ENCODE assay signal across 1 cellular context in the genomic region with DNA sequence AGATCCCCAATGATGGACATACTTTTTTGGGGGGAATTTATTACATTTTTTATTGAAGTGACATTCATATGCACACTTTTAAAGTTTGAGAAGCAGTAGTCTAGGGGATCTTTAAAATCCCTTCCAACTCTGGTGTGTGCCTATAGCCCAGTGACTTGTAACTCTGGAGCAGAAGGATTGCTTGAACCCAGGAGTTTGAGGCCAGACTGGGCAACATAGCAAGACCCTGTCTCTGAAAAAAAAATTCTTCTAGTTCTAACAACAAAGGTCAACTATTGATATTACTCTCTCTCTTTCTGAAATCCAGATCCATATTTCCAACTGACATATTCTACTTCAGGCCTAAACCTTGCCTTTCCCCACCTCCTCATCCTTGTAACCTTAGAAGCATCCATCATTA.
TF ChIP-seq lines count a peak whose summit lies in the region.

No MANE protein-coding gene starts in this region.

TF ChIP-seq in K562, 482 proteins besides CTCF, POLR2A, EP300 and RAD21 (continued from another document):
- TF ChIP-seq, protein P1, sequence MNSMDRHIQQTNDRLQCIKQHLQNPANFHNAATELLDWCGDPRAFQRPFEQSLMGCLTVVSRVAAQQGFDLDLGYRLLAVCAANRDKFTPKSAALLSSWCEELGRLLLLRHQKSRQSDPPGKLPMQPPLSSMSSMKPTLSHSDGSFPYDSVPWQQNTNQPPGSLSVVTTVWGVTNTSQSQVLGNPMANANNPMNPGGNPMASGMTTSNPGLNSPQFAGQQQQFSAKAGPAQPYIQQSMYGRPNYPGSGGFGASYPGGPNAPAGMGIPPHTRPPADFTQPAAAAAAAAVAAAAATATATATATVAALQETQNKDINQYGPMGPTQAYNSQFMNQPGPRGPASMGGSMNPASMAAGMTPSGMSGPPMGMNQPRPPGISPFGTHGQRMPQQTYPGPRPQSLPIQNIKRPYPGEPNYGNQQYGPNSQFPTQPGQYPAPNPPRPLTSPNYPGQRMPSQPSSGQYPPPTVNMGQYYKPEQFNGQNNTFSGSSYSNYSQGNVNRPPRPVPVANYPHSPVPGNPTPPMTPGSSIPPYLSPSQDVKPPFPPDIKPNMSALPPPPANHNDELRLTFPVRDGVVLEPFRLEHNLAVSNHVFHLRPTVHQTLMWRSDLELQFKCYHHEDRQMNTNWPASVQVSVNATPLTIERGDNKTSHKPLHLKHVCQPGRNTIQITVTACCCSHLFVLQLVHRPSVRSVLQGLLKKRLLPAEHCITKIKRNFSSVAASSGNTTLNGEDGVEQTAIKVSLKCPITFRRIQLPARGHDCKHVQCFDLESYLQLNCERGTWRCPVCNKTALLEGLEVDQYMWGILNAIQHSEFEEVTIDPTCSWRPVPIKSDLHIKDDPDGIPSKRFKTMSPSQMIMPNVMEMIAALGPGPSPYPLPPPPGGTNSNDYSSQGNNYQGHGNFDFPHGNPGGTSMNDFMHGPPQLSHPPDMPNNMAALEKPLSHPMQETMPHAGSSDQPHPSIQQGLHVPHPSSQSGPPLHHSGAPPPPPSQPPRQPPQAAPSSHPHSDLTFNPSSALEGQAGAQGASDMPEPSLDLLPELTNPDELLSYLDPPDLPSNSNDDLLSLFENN (IDR thresholded peaks at IDR 0.05; ENCODE audit: low read depth in 2 of 2, low read length in 2 of 2): no peak
- TF ChIP-seq BCOR (IDR thresholded peaks at IDR 0.05) (peak; percentile 58; the same call in 1 of the 2 replicates), DMBX1 (CRISPR knock-in tag; IDR thresholded peaks at IDR 0.05; ENCODE audit: borderline replicate concordance) (peak; percentile 27; the same call in 1 of the 2 replicates), ZNF766 (CRISPR knock-in tag; conservative IDR thresholded peaks at IDR 0.05) (no peak), PTTG1 (tag; IDR thresholded peaks at IDR 0.05; ENCODE audit: low read depth) (peak; percentile 53)
